ENCODE assay signal across 8 cellular contexts in genomic region chr17:7523033-7523432, GRCh38. TPM values are rescaled to one million over a fixed set of nuclear protein-coding genes. Genes with fewer than 3 reads are reported as not detected.
DNase-seq lines count a peak whose midpoint lies in the region; ATAC-seq, FAIRE-seq and TF ChIP-seq lines count a peak whose summit lies in the region.

No MANE protein-coding gene starts in this region.

- H3K9me3 ChIP-seq in GM12878 (replicated peaks; ENCODE audit: control insufficient read depth, insufficient read depth, low read length) (no peaks in the 10 kb centered on the region), lower lobe of right lung (no peaks in the 10 kb centered on the region), upper lobe of right lung (no peaks in the 10 kb centered on the region)

- RAD21 ChIA-PET in GM12878 (lab: Charles Lee; ENCODE audit: unreplicated experiment), result interaction anchor here (0.6 to 3.5 kb wide), 5 partner anchors 35 to 165 kb away, joined by 3 to 32 read pairs (median 5); partner anchors contain the start of genes SENP3, TNFSF13, TP53 and WRAP53

- peak; percentile 56 for FAIRE-seq in GM12878 (lab: Jason Lieb, UNC)

- H3K4me3 ChIP-seq in GM12878 (no peak overlapping the region), lower lobe of right lung (no peak overlapping the region), upper lobe of right lung (no peak overlapping the region)

- DNase-seq in GM13976 (ENCODE audit: low spot score) (peak; percentile 33), T follicular helper cell (ENCODE audit: low read depth) (peak; percentile 31), GM12878 (ENCODE audit: low read depth, low spot score) (no peak), lower lobe of right lung (peak; percentile 54), upper lobe of right lung (peak; percentile 60), NCI-H1436 (lab: John Stamatoyannopoulos, UW) (no peak)

- H2AFZ ChIP-seq in GM12878 (ENCODE audit: control insufficient read depth, low read depth, low read length), result no peak overlapping the region

- intact Hi-C loops in GM12878 (cut with micrococcal nuclease; ENCODE audit: unreplicated experiment) (loop anchor here (2.0 kb wide), 1 partner anchor 38 kb away; the partner anchor contains the start of gene SENP3), lower lobe of right lung (cut with DNase I) (no loop called here), upper lobe of right lung (cut with DNase I) (no loop called here)

- POLR2A ChIA-PET in GM12878 (lab: Charles Lee), result interaction anchor here (0.6 to 1.0 kb wide), 3 partner anchors 30 to 49 kb away, joined by 4 to 5 read pairs (median 4); no protein-coding TSS in a partner anchor

- no peak overlapping the region for H3K27ac ChIP-seq in GM12878 (ENCODE audit: control insufficient read depth, insufficient read depth)
- H3K27ac ChIP-seq in lower lobe of right lung, result no peak overlapping the region
- H3K27ac ChIP-seq in upper lobe of right lung, result no peak overlapping the region

- TF ChIP-seq CTCF in GM13976 (IDR thresholded peaks at IDR 0.05; ENCODE audit: borderline replicate concordance, control extremely low read depth, extremely low read depth, insufficient read depth, missing control alignments) (peak; percentile 12), GM12878 (IDR thresholded peaks at IDR 0.05 in 2 of 3, conservative IDR thresholded peaks at IDR 0.05 in 1 of 3; ENCODE audit: control insufficient read depth in 2 of 3, extremely low read depth in 1 of 3, insufficient read depth in 1 of 3, low read depth in 3 of 3, low read length in 3 of 3) (peak; percentile 38 to 62 (median 62)), lower lobe of right lung (IDR thresholded peaks at IDR 0.05) (peak; percentile 53), upper lobe of right lung (IDR thresholded peaks at IDR 0.05) (peak; percentile 55)

- no peaks in the 10 kb centered on the region for H3K79me2 ChIP-seq in GM12878 (ENCODE audit: control insufficient read depth, insufficient read depth, low read length)

- peak; percentile 39; the same call in 1 of the 2 replicates for TF ChIP-seq RAD21 in GM12878 (IDR thresholded peaks at IDR 0.05; ENCODE audit: insufficient read depth, low read depth, low read length)

- ATAC-seq in GM12878 (peak; percentile 83), lower lobe of right lung (peak; percentile 66 to 73), upper lobe of right lung (peak; percentile 79), HG03469 (IDR thresholded peaks at IDR 0.05; ENCODE audit: unreplicated experiment) (no peak), HG02884 (IDR thresholded peaks at IDR 0.05; ENCODE audit: unreplicated experiment) (no peak)

- no peak overlapping the region for H3K4me2 ChIP-seq in GM12878 (ENCODE audit: control insufficient read depth, insufficient read depth)

- CTCF ChIA-PET in GM12878 (lab: Yijun Ruan, JAX), result interaction anchor here (0.6 to 17.1 kb wide), 15 partner anchors 9 to 266 kb away, joined by 3 to 192 read pairs (median 3); partner anchors contain the start of genes CHRNB1, FXR2, SENP3 and SOX15

- in situ Hi-C loops in GM13976 (cut with MboI; ENCODE audit: low sequenced_read_pairs, unreplicated experiment), result no loop called here
- in situ Hi-C loops in GM12878 (cut with MboI), result no loop called here

- WGBS in GM12878 (ENCODE audit: insufficient coverage, insufficient replicate concordance, low lambda C conversion rate, missing lambda C conversion rate), result 54% methylated on average over 10 of the region's 10 CpGs

- TF ChIP-seq POLR2A in GM12878 (IDR thresholded peaks at IDR 0.05; ENCODE audit: low read depth, low read length), result no peak

- H4K20me1 ChIP-seq in GM12878 (ENCODE audit: control insufficient read depth, insufficient read depth), result no peaks in the 10 kb centered on the region

- no TSS peak for BruUV-seq in GM12878 (replicated peaks; lab: Mats Ljungman, UMichigan)

- H3K4me1 ChIP-seq in GM12878 (ENCODE audit: control insufficient read depth, insufficient read depth, low read length) (no peaks in the 10 kb centered on the region), lower lobe of right lung (no peaks in the 10 kb centered on the region), upper lobe of right lung (no peaks in the 10 kb centered on the region)

- no peak overlapping the region for H3K9ac ChIP-seq in GM12878 (ENCODE audit: control insufficient read depth, insufficient read depth, low read length)

- SMC1A ChIA-PET in GM12878 (lab: Charles Lee; ENCODE audit: uncharacterized antibody, unreplicated experiment), result interaction anchor here (0.7 to 1.2 kb wide), 8 partner anchors 9 to 164 kb away, joined by 3 to 23 read pairs (median 3); partner anchors contain the start of genes TNFSF13 and TP53

- TF ChIP-seq EP300 in GM12878 (IDR thresholded peaks at IDR 0.05; ENCODE audit: borderline replicate concordance in 1 of 2, control insufficient read depth in 1 of 2, low read depth in 2 of 2, low read length in 2 of 2), result no peak

- no peaks in the 10 kb centered on the region for H3K36me3 ChIP-seq in GM12878 (ENCODE audit: control insufficient read depth in 2 of 2, insufficient read depth in 2 of 2, low read length in 1 of 2)
- H3K36me3 ChIP-seq in lower lobe of right lung, result no peaks in the 10 kb centered on the region
- no peaks in the 10 kb centered on the region for H3K36me3 ChIP-seq in upper lobe of right lung

- H3K27me3 ChIP-seq in GM12878 (replicated peaks in 1 of 2; ENCODE audit: control insufficient read depth in 2 of 2, insufficient read depth in 2 of 2, low read length in 1 of 2) (no peaks in the 10 kb centered on the region), lower lobe of right lung (ENCODE audit: low read depth) (no peaks in the 10 kb centered on the region), upper lobe of right lung (no peaks in the 10 kb centered on the region)

RNA-seq across cellular contexts. Expression of gene TNFSF12, which starts 25.8 kb away (rescaled TPM):
- total RNA-seq in GM12878 (2013; cell fraction: nucleolus; rRNA removed), result 1.0 TPM in 2 replicates
- total RNA-seq in GM12878 (2014; rRNA removed) (4.3 and 5.8 TPM in 2 replicates), GM12878 (2014; rRNA removed; fragmentation: Illumina TruSeq; extraction: Trizol) (2.9 and 3.2 TPM in 2 replicates), GM12878 (2021) (6.7 and 7.0 TPM in 2 replicates), lower lobe of right lung (91.3 TPM), upper lobe of right lung (75.7 TPM)
- 3.0 TPM for polyA plus RNA-seq in GM12878 (2011; ENCODE audit: low read depth)
- polyA plus RNA-seq in GM12878 (2011; rRNA removed) (1.3 and 2.5 TPM in 2 replicates), GM12878 (2014; fragmentation: Illumina TruSeq; extraction: Trizol) (1.1 and 2.6 TPM in 2 replicates), GM12878 (2014; fragmentation: Nextera tagmentation; extraction: Ambion mirVana) (under 1 TPM; 0.32 to 0.53 TPM), GM12878 (2014; rRNA removed) (5.0 and 5.1 TPM in 2 replicates), GM12878 (2016; fragmentation: Nextera tagmentation; extraction: Ambion mirVana) (1 to 10 TPM; 1.2 to 1.6 TPM)
- polyA plus RNA-seq in GM12878 (2011; cell fraction: cytosol; rRNA removed), result 3.5 and 4.0 TPM in 2 replicates
- polyA plus RNA-seq in GM12878 (2011; cell fraction: nucleus; rRNA removed), result 1.2 and 1.8 TPM in 2 replicates
- polyA plus RNA-seq in GM12878 (2012), result 4.3 and 7.2 TPM in 2 replicates
- 0.62 and 2.3 TPM in 2 replicates for polyA minus RNA-seq in GM12878 (2011; rRNA and poly(A)+ RNA removed)
- 0.94 TPM in 1 of 2 replicates, not detected in the other for polyA minus RNA-seq in GM12878 (2011; cell fraction: cytosol; rRNA and poly(A)+ RNA removed)
- not detected in 2 replicates for polyA minus RNA-seq in GM12878 (2011; cell fraction: nucleus; rRNA and poly(A)+ RNA removed)

RNA-seq across cellular contexts. Expression of gene TNFSF13, which starts 35.5 kb away (rescaled TPM):
- total RNA-seq in GM12878 (2013; cell fraction: nucleolus; rRNA removed), result 13.9 and 18.6 TPM in 2 replicates
- 7.6 and 9.3 TPM in 2 replicates for total RNA-seq in GM12878 (2014; rRNA removed)
- total RNA-seq in GM12878 (2014; rRNA removed; fragmentation: Illumina TruSeq; extraction: Trizol), result 6.0 and 6.1 TPM in 2 replicates
- 14.5 and 14.6 TPM in 2 replicates for total RNA-seq in GM12878 (2021)
- polyA plus RNA-seq in GM12878 (2011; ENCODE audit: low read depth), result 7.1 TPM
- polyA plus RNA-seq in GM12878 (2011; rRNA removed), result 10.0 and 11.3 TPM in 2 replicates
- 9.6 and 11.2 TPM in 2 replicates for polyA plus RNA-seq in GM12878 (2011; cell fraction: cytosol; rRNA removed)
- 39.8 and 46.6 TPM in 2 replicates for polyA plus RNA-seq in GM12878 (2011; cell fraction: nucleus; rRNA removed)
- polyA plus RNA-seq in GM12878 (2012), result 7.7 and 8.9 TPM in 2 replicates
- polyA plus RNA-seq in GM12878 (2014; fragmentation: Illumina TruSeq; extraction: Trizol), result 10.0 and 10.8 TPM in 2 replicates
- under 1 TPM; 0.56 to 0.84 TPM for polyA plus RNA-seq in GM12878 (2014; fragmentation: Nextera tagmentation; extraction: Ambion mirVana)
- 10.7 and 12.1 TPM in 2 replicates for polyA plus RNA-seq in GM12878 (2014; rRNA removed)
- 10 to 100 TPM in 1 of 2 experiments, 1 to 10 TPM in 1; 9.4 to 10.2 TPM for polyA plus RNA-seq in GM12878 (2016; fragmentation: Nextera tagmentation; extraction: Ambion mirVana)
- polyA minus RNA-seq in GM12878 (2011; rRNA and poly(A)+ RNA removed), result 5.6 and 6.7 TPM in 2 replicates
- 2.2 and 4.0 TPM in 2 replicates for polyA minus RNA-seq in GM12878 (2011; cell fraction: cytosol; rRNA and poly(A)+ RNA removed)
- polyA minus RNA-seq in GM12878 (2011; cell fraction: nucleus; rRNA and poly(A)+ RNA removed), result 10.5 and 14.1 TPM in 2 replicates
- total RNA-seq in lower lobe of right lung, result 161 TPM
- 101 TPM for total RNA-seq in upper lobe of right lung

RNA-seq across cellular contexts. Expression of gene SENP3, which starts 38.7 kb away (rescaled TPM):
- total RNA-seq in GM12878 (2013; cell fraction: nucleolus; rRNA removed), result 41.1 and 48.2 TPM in 2 replicates
- total RNA-seq in GM12878 (2014; rRNA removed) (88.4 and 88.8 TPM in 2 replicates), GM12878 (2014; rRNA removed; fragmentation: Illumina TruSeq; extraction: Trizol) (77.5 and 78.4 TPM in 2 replicates), GM12878 (2021) (67.0 and 72.8 TPM in 2 replicates), lower lobe of right lung (87.0 TPM), upper lobe of right lung (57.6 TPM)
- polyA plus RNA-seq in GM12878 (2011; ENCODE audit: low read depth), result 52.4 TPM
- polyA plus RNA-seq in GM12878 (2011; rRNA removed) (74.0 and 99.9 TPM in 2 replicates), GM12878 (2014; fragmentation: Illumina TruSeq; extraction: Trizol) (113 and 134 TPM in 2 replicates), GM12878 (2014; fragmentation: Nextera tagmentation; extraction: Ambion mirVana) (1 to 10 TPM; 1.8 TPM), GM12878 (2014; rRNA removed) (78.3 and 81.9 TPM in 2 replicates), GM12878 (2016; fragmentation: Nextera tagmentation; extraction: Ambion mirVana) (1 to 10 TPM; 5.1 to 6.5 TPM)
- polyA plus RNA-seq in GM12878 (2011; cell fraction: cytosol; rRNA removed), result 86.2 and 87.5 TPM in 2 replicates
- 122 and 132 TPM in 2 replicates for polyA plus RNA-seq in GM12878 (2011; cell fraction: nucleus; rRNA removed)
- polyA plus RNA-seq in GM12878 (2012), result 28.4 and 30.1 TPM in 2 replicates
- polyA minus RNA-seq in GM12878 (2011; rRNA and poly(A)+ RNA removed), result 65.7 and 76.4 TPM in 2 replicates
- polyA minus RNA-seq in GM12878 (2011; cell fraction: cytosol; rRNA and poly(A)+ RNA removed), result 27.5 and 33.0 TPM in 2 replicates
- polyA minus RNA-seq in GM12878 (2011; cell fraction: nucleus; rRNA and poly(A)+ RNA removed), result 16.3 and 29.1 TPM in 2 replicates

RNA-seq across cellular contexts. Expression of gene POLR2A, which starts 38.9 kb away (rescaled TPM):
- 174 and 219 TPM in 2 replicates for total RNA-seq in GM12878 (2013; cell fraction: nucleolus; rRNA removed)
- 25.6 and 28.9 TPM in 2 replicates for total RNA-seq in GM12878 (2014; rRNA removed)
- total RNA-seq in GM12878 (2014; rRNA removed; fragmentation: Illumina TruSeq; extraction: Trizol), result 12.0 and 12.5 TPM in 2 replicates
- 111 and 121 TPM in 2 replicates for total RNA-seq in GM12878 (2021)
- 68.9 TPM for polyA plus RNA-seq in GM12878 (2011; ENCODE audit: low read depth)
- polyA plus RNA-seq in GM12878 (2011; rRNA removed), result 7.9 and 19.3 TPM in 2 replicates
- polyA plus RNA-seq in GM12878 (2011; cell fraction: cytosol; rRNA removed), result 26.4 and 47.8 TPM in 2 replicates
- 84.9 and 129 TPM in 2 replicates for polyA plus RNA-seq in GM12878 (2011; cell fraction: nucleus; rRNA removed)
- polyA plus RNA-seq in GM12878 (2012), result 74.8 and 80.1 TPM in 2 replicates
- polyA plus RNA-seq in GM12878 (2014; fragmentation: Illumina TruSeq; extraction: Trizol), result 47.6 and 57.7 TPM in 2 replicates
- polyA plus RNA-seq in GM12878 (2014; fragmentation: Nextera tagmentation; extraction: Ambion mirVana), result 1 to 10 TPM; 1.7 to 2.8 TPM
- 37.8 and 45.5 TPM in 2 replicates for polyA plus RNA-seq in GM12878 (2014; rRNA removed)
- 10 to 100 TPM; 88.2 to 95.0 TPM for polyA plus RNA-seq in GM12878 (2016; fragmentation: Nextera tagmentation; extraction: Ambion mirVana)
- 99.0 and 179 TPM in 2 replicates for polyA minus RNA-seq in GM12878 (2011; rRNA and poly(A)+ RNA removed)
- 87.3 and 103 TPM in 2 replicates for polyA minus RNA-seq in GM12878 (2011; cell fraction: cytosol; rRNA and poly(A)+ RNA removed)
- polyA minus RNA-seq in GM12878 (2011; cell fraction: nucleus; rRNA and poly(A)+ RNA removed), result 91.4 and 180 TPM in 2 replicates
- 101 TPM for total RNA-seq in lower lobe of right lung
- total RNA-seq in upper lobe of right lung, result 105 TPM

RNA-seq across cellular contexts. Expression of gene SLC35G6, which starts 41.8 kb away (rescaled TPM):
- total RNA-seq in GM12878 (2013; cell fraction: nucleolus; rRNA removed), result not detected in 2 replicates
- total RNA-seq in GM12878 (2014; rRNA removed) (not detected in 2 replicates), GM12878 (2014; rRNA removed; fragmentation: Illumina TruSeq; extraction: Trizol) (not detected in 2 replicates), GM12878 (2021) (not detected in 2 replicates), lower lobe of right lung (not detected), upper lobe of right lung (not detected)
- polyA plus RNA-seq in GM12878 (2011; ENCODE audit: low read depth), result not detected
- polyA plus RNA-seq in GM12878 (2011; rRNA removed) (not detected in 2 replicates), GM12878 (2014; fragmentation: Illumina TruSeq; extraction: Trizol) (not detected in 2 replicates), GM12878 (2014; fragmentation: Nextera tagmentation; extraction: Ambion mirVana) (not detected), GM12878 (2014; rRNA removed) (not detected in 2 replicates), GM12878 (2016; fragmentation: Nextera tagmentation; extraction: Ambion mirVana) (under 1 TPM in 1 of 2 experiments, not detected in 1; 0.20 TPM)
- polyA plus RNA-seq in GM12878 (2011; cell fraction: cytosol; rRNA removed), result not detected in 2 replicates
- not detected in 2 replicates for polyA plus RNA-seq in GM12878 (2011; cell fraction: nucleus; rRNA removed)
- polyA plus RNA-seq in GM12878 (2012), result 0.13 and 0.18 TPM in 2 replicates
- 0.10 TPM in 1 of 2 replicates, not detected in the other for polyA minus RNA-seq in GM12878 (2011; rRNA and poly(A)+ RNA removed)
- not detected in 2 replicates for polyA minus RNA-seq in GM12878 (2011; cell fraction: cytosol; rRNA and poly(A)+ RNA removed)
- not detected in 2 replicates for polyA minus RNA-seq in GM12878 (2011; cell fraction: nucleus; rRNA and poly(A)+ RNA removed)

Comparison
In these comparisons a context has a peak if more than half of its experiments do, and no peak if none do; other contexts are left out.
1. DNase-seq: peak in GM13976 (single experiment), T follicular helper cell (single experiment), lower lobe of right lung (single experiment) and upper lobe of right lung (single experiment); none in GM12878 (single experiment) and NCI-H1436 (single experiment).
2. CTCF ChIP-seq: peak in every context shown above with its lines; median percentile 62 in GM12878; 55 in upper lobe of right lung; 53 in lower lobe of right lung; 12 in GM13976.
3. ATAC-seq: peak in GM12878 (single experiment), lower lobe of right lung (2 of 2) and upper lobe of right lung (single experiment); none in HG03469 (single experiment) and HG02884 (single experiment).